In the genomic region with DNA sequence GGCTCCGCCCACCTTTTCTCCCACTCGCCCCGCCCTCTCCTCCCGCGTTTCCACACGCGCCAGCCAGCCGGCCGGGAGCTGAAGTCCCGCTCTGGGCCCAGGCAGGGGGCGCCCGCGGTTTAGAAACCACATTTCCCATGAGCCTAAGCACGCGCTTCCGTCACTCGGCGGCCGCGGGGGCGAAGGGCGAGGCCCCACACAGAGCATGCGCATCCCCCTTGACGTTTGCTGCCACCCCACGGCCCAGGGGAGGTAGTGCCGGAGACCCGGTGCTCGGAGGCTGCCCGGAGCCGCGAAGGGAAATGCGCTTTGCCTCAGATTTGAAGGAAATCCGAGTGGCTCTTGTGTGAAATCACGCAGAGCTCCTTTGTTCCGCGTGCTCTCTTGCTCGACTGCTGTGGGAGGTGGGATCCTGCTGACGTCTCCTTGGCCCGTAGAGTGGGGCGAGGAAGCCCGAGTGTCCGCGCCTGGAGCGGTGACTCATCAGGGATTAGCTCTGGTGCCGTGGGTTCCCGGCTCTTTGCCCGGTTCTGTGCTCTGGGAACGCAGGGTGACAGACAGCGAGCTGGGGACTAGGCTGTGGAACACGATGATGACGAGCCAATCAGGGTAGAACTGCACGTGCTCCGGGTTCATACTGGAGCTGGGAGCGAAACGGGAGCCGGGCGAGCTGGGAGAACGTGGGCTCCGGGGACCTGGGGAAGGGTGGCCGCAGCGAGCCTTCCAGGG, we compare ENCODE assay signal across 8 cellular contexts. TPM values are rescaled to one million over a fixed set of nuclear protein-coding genes. Genes with fewer than 3 reads are reported as not detected.
DNase-seq lines count a peak whose midpoint lies in the region; TF ChIP-seq lines count a peak whose summit lies in the region.

No MANE protein-coding gene starts in this region.

- H4K20me1 ChIP-seq in Loucy (ENCODE audit: insufficient read depth, low read length, poor library complexity, severe bottlenecking), result peaks cover 12% of the 10 kb centered on the region

- H3K9me3 Mint-ChIP-seq in neural crest cell, result no peaks in the 10 kb centered on the region

- DNase-seq in G401 (ENCODE audit: low spot score) (peak; percentile 99), H7 (peak; percentile 97), activated gamma-delta T cell (lab: John Stamatoyannopoulos, UW) (peak; percentile 95), fibroblast of villous mesenchyme (ENCODE audit: low read depth) (peak; percentile 100), neural crest cell (ENCODE audit: low read depth, low spot score) (peak; percentile 99)

- H3K9me3 ChIP-seq in Loucy (ENCODE audit: insufficient read depth, low read depth, low read length) (no peaks in the 10 kb centered on the region), stomach smooth muscle (ENCODE audit: control insufficient read depth in 2 of 2, low read length in 2 of 2) (no peaks in the 10 kb centered on the region)

- in situ Hi-C loops in G401 (cut with HindIII; ENCODE audit: low sequenced_read_pairs), result no loop called here

- no peaks in the 10 kb centered on the region for H3K27me3 Mint-ChIP-seq in neural crest cell (ENCODE audit: low read depth)

- H3K36me3 ChIP-seq in H7 (replicated peaks; ENCODE audit: control insufficient read depth, insufficient read depth, low read length), result no peaks in the 10 kb centered on the region
- H3K36me3 ChIP-seq in Loucy (ENCODE audit: insufficient read depth, low read length), result no peaks in the 10 kb centered on the region
- H3K36me3 ChIP-seq in stomach smooth muscle (ENCODE audit: control insufficient read depth in 2 of 2, insufficient read depth in 2 of 2, low read length in 2 of 2), result no peaks in the 10 kb centered on the region

- peak overlapping the region; percentile 95 for H3K27ac ChIP-seq in stomach smooth muscle (ENCODE audit: low read length)

- peak; percentile 73 for TF ChIP-seq CTCF in Loucy (conservative IDR thresholded peaks at IDR 0.05; ENCODE audit: low read length)
- TF ChIP-seq CTCF in fibroblast of villous mesenchyme (IDR thresholded peaks at IDR 0.05; ENCODE audit: insufficient read depth, low read depth, low read length), result peak; percentile 75
- peak; percentile 87 for TF ChIP-seq CTCF in neural crest cell (conservative IDR thresholded peaks at IDR 0.05)

- peak overlapping the region; percentile 96 for H3K4me3 Mint-ChIP-seq in neural crest cell

- H3K9ac ChIP-seq in Loucy (ENCODE audit: low read depth, low read length, poor library complexity, severe bottlenecking) (peak overlapping the region; percentile 83), stomach smooth muscle (ENCODE audit: low read length in 2 of 2) (peak overlapping the region; percentile 91 to 96)

- no peaks in the 10 kb centered on the region for H3K27me3 ChIP-seq in H7 (ENCODE audit: control insufficient read depth, insufficient read depth, low read length)
- H3K27me3 ChIP-seq in Loucy (ENCODE audit: insufficient read depth, low read length, poor library complexity, severe bottlenecking), result no peaks in the 10 kb centered on the region
- H3K27me3 ChIP-seq in stomach smooth muscle (ENCODE audit: control insufficient read depth in 1 of 2, insufficient read depth in 2 of 2, low read length in 2 of 2), result no peaks in the 10 kb centered on the region

- H3K9me2 ChIP-seq in Loucy (replicated peaks; ENCODE audit: low read depth, low read length), result no peaks in the 10 kb centered on the region

- H3K36me3 Mint-ChIP-seq in neural crest cell (ENCODE audit: low read depth), result no peaks in the 10 kb centered on the region

- H2AFZ ChIP-seq in Loucy (ENCODE audit: low read length), result peak overlapping the region; percentile 100

- H3K4me1 Mint-ChIP-seq in neural crest cell, result peaks cover 28% of the 10 kb centered on the region

- H3K4me1 ChIP-seq in Loucy (ENCODE audit: insufficient read depth, low read length, poor library complexity, severe bottlenecking) (peaks cover 28% of the 10 kb centered on the region), stomach smooth muscle (ENCODE audit: control insufficient read depth, insufficient read depth, low read length) (peaks cover 6% of the 10 kb centered on the region)

- H3K4me2 ChIP-seq in Loucy (ENCODE audit: low read depth, low read length, poor library complexity, severe bottlenecking), result peak overlapping the region; percentile 88

- H3F3A ChIP-seq in Loucy (ENCODE audit: low read depth), result 0 out of 2 replicates have a peak, but pooled peaks cover 3% of the 10 kb centered on the region

- H3K79me2 ChIP-seq in Loucy (ENCODE audit: insufficient read depth, low read length), result peaks cover 40% of the 10 kb centered on the region

- peak overlapping the region; percentile 99 for H3K27ac Mint-ChIP-seq in neural crest cell (ENCODE audit: unreplicated experiment)

- peak; percentile 74; the same call in 1 of the 2 replicates for TF ChIP-seq POLR2A in Raji (IDR thresholded peaks at IDR 0.05; ENCODE audit: insufficient read depth, low read depth, low read length)

- H3K4me3 ChIP-seq in H7 (ENCODE audit: insufficient read depth, low read depth, low read length), result peak overlapping the region; percentile 94
- H3K4me3 ChIP-seq in Loucy (ENCODE audit: low read length, poor library complexity, severe bottlenecking), result peak overlapping the region; percentile 100
- H3K4me3 ChIP-seq in fibroblast of villous mesenchyme (ENCODE audit: low read depth, low read length), result peak overlapping the region; percentile 78
- H3K4me3 ChIP-seq in stomach smooth muscle (ENCODE audit: low read length in 2 of 2), result peak overlapping the region; percentile 88 to 98

RNA-seq across cellular contexts. Expression of a gene that starts 0.4 kb away (rescaled TPM):
- 19.4 and 33.8 TPM in 2 replicates for total RNA-seq in G401 (2014; rRNA removed; shearing (Covaris generic))
- 38.2 and 39.5 TPM in 2 replicates for total RNA-seq in H7 (2014; rRNA removed; shearing (Covaris generic))
- total RNA-seq in fibroblast of villous mesenchyme (48.0 and 74.3 TPM in 2 replicates), neural crest cell (29.5 and 32.0 TPM in 2 replicates)

Comparison
In these comparisons a context has a peak if more than half of its experiments do, and no peak if none do; other contexts are left out.
1. Peak in every context shown above with its lines: DNase-seq, H3K4me3 ChIP-seq and H3K27ac ChIP-seq.